Comparison of ENCODE assay signal across 1 cellular context in genomic region chr1:48222501-48223242, GRCh38.
TF ChIP-seq lines count a peak whose summit lies in the region.

SLC5A9 (plus strand) TSS chr1:48222716; CDS start chr1:48222737, 21 bp downstream.

TF ChIP-seq in HepG2, 621 proteins besides CTCF, POLR2A, EP300 and RAD21 (continued from another document and continues in another):
- TF ChIP-seq JUN (CRISPR knock-in tag; IDR thresholded peaks at IDR 0.05) (no peak), YEATS4 (CRISPR knock-in tag; IDR thresholded peaks at IDR 0.05; ENCODE audit: borderline replicate concordance) (peak; percentile 27; the same call in 1 of the 2 replicates), PCBP2 (optimal IDR thresholded peaks at IDR 0.05; ENCODE audit: low read depth, low read length, poor library complexity, severe bottlenecking) (no peak), RBFOX2 (IDR thresholded peaks at IDR 0.05; ENCODE audit: low read depth, low read length) (peak; percentile 57; the same call in 1 of the 2 replicates), ZNF318 (CRISPR knock-in tag; IDR thresholded peaks at IDR 0.05) (peak; percentile 78), TCF7 (IDR thresholded peaks at IDR 0.05; ENCODE audit: low read depth) (no peak), HMGA1 (CRISPR knock-in tag; conservative IDR thresholded peaks at IDR 0.05) (no peak), ZNF713 (CRISPR knock-in tag; IDR thresholded peaks at IDR 0.05) (0 out of 2 replicates have a peak, but pooled peaks have one; percentile 31), ZNF557 (CRISPR knock-in tag; IDR thresholded peaks at IDR 0.05) (no peak), ZNF543 (CRISPR knock-in tag; IDR thresholded peaks at IDR 0.05) (no peak), ZNF850 (CRISPR knock-in tag; conservative IDR thresholded peaks at IDR 0.05) (no peak), NR2F6 (IDR thresholded peaks at IDR 0.05) (0 out of 2 replicates have a peak, but pooled peaks have one; percentile 25), NR2F6 (CRISPR knock-in tag; IDR thresholded peaks at IDR 0.05) (no peak), ZNF546 (CRISPR knock-in tag; conservative IDR thresholded peaks at IDR 0.05) (no peak), SKIL (CRISPR knock-in tag; IDR thresholded peaks at IDR 0.05; ENCODE audit: borderline replicate concordance) (no peak), SOX6 (IDR thresholded peaks at IDR 0.05) (no peak), SOX6 (CRISPR knock-in tag; IDR thresholded peaks at IDR 0.05) (peak; percentile 55), ZNF333 (CRISPR knock-in tag; IDR thresholded peaks at IDR 0.05; ENCODE audit: borderline replicate concordance) (peak; percentile 86; the same call in 1 of the 2 replicates), BRF2 (CRISPR knock-in tag; IDR thresholded peaks at IDR 0.05) (no peak), ZBTB42 (CRISPR knock-in tag; IDR thresholded peaks at IDR 0.05) (no peak), ZNF33A (CRISPR knock-in tag; IDR thresholded peaks at IDR 0.05; ENCODE audit: borderline replicate concordance) (no peak), ZNF839 (CRISPR knock-in tag; IDR thresholded peaks at IDR 0.05; ENCODE audit: borderline replicate concordance) (no peak), ZNF83 (CRISPR knock-in tag; IDR thresholded peaks at IDR 0.05; ENCODE audit: borderline replicate concordance) (no peak), SMAD1 (CRISPR knock-in tag; IDR thresholded peaks at IDR 0.05; ENCODE audit: borderline replicate concordance, low read depth) (no peak), ZNF496 (CRISPR knock-in tag; IDR thresholded peaks at IDR 0.05; ENCODE audit: insufficient replicate concordance) (no peak), ZNF773 (CRISPR knock-in tag; IDR thresholded peaks at IDR 0.05; ENCODE audit: borderline replicate concordance) (no peak), ERF (CRISPR knock-in tag; IDR thresholded peaks at IDR 0.05) (peak; percentile 56), AGO2 (optimal IDR thresholded peaks at IDR 0.05; ENCODE audit: low read depth, low read length) (no peak), KMT2B (CRISPR knock-in tag; IDR thresholded peaks at IDR 0.05) (no peak), KDM1A (CRISPR knock-in tag; IDR thresholded peaks at IDR 0.05) (no peak), LCORL (IDR thresholded peaks at IDR 0.05) (no peak), LCORL (CRISPR knock-in tag; IDR thresholded peaks at IDR 0.05) (0 out of 2 replicates have a peak, but pooled peaks have one; percentile 66), SMC3 (IDR thresholded peaks at IDR 0.05; ENCODE audit: low read length) (no peak), IKZF4 (CRISPR knock-in tag; IDR thresholded peaks at IDR 0.05; ENCODE audit: borderline replicate concordance, low read depth, not compliant biosample characterization) (no peak), SIN3A (IDR thresholded peaks at IDR 0.05; ENCODE audit: borderline replicate concordance, low read depth, low read length) (peak; percentile 67; the same call in 1 of the 2 replicates), ZNF275 (CRISPR knock-in tag; IDR thresholded peaks at IDR 0.05; ENCODE audit: borderline replicate concordance) (no peak), ZNF121 (CRISPR knock-in tag; IDR thresholded peaks at IDR 0.05) (peak; percentile 58; the same call in 1 of the 2 replicates)
- TF ChIP-seq, protein P1, sequence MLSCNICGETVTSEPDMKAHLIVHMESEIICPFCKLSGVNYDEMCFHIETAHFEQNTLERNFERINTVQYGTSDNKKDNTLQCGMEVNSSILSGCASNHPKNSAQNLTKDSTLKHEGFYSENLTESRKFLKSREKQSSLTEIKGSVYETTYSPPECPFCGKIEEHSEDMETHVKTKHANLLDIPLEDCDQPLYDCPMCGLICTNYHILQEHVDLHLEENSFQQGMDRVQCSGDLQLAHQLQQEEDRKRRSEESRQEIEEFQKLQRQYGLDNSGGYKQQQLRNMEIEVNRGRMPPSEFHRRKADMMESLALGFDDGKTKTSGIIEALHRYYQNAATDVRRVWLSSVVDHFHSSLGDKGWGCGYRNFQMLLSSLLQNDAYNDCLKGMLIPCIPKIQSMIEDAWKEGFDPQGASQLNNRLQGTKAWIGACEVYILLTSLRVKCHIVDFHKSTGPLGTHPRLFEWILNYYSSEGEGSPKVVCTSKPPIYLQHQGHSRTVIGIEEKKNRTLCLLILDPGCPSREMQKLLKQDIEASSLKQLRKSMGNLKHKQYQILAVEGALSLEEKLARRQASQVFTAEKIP (CRISPR knock-in tag; IDR thresholded peaks at IDR 0.05; ENCODE audit: borderline replicate concordance): no peak
- TF ChIP-seq, protein P2, sequence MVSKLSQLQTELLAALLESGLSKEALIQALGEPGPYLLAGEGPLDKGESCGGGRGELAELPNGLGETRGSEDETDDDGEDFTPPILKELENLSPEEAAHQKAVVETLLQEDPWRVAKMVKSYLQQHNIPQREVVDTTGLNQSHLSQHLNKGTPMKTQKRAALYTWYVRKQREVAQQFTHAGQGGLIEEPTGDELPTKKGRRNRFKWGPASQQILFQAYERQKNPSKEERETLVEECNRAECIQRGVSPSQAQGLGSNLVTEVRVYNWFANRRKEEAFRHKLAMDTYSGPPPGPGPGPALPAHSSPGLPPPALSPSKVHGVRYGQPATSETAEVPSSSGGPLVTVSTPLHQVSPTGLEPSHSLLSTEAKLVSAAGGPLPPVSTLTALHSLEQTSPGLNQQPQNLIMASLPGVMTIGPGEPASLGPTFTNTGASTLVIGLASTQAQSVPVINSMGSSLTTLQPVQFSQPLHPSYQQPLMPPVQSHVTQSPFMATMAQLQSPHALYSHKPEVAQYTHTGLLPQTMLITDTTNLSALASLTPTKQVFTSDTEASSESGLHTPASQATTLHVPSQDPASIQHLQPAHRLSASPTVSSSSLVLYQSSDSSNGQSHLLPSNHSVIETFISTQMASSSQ (IDR thresholded peaks at IDR 0.05; ENCODE audit: low read depth): peak; percentile 89
- TF ChIP-seq, protein P2 (CRISPR knock-in tag; IDR thresholded peaks at IDR 0.05; ENCODE audit: borderline replicate concordance): peak; percentile 96
- TF ChIP-seq, protein P3, sequence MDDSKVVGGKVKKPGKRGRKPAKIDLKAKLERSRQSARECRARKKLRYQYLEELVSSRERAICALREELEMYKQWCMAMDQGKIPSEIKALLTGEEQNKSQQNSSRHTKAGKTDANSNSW (CRISPR knock-in tag; IDR thresholded peaks at IDR 0.05; ENCODE audit: borderline replicate concordance): no peak
- TF ChIP-seq, protein P4, sequence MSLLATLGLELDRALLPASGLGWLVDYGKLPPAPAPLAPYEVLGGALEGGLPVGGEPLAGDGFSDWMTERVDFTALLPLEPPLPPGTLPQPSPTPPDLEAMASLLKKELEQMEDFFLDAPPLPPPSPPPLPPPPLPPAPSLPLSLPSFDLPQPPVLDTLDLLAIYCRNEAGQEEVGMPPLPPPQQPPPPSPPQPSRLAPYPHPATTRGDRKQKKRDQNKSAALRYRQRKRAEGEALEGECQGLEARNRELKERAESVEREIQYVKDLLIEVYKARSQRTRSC (CRISPR knock-in tag; IDR thresholded peaks at IDR 0.05; ENCODE audit: low read depth): no peak
- TF ChIP-seq, protein P5, sequence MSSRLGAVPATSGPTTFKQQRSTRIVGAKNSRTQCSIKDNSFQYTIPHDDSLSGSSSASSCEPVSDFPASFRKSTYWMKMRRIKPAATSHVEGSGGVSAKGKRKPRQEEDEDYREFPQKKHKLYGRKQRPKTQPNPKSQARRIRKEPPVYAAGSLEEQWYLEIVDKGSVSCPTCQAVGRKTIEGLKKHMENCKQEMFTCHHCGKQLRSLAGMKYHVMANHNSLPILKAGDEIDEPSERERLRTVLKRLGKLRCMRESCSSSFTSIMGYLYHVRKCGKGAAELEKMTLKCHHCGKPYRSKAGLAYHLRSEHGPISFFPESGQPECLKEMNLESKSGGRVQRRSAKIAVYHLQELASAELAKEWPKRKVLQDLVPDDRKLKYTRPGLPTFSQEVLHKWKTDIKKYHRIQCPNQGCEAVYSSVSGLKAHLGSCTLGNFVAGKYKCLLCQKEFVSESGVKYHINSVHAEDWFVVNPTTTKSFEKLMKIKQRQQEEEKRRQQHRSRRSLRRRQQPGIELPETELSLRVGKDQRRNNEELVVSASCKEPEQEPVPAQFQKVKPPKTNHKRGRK (CRISPR knock-in tag; IDR thresholded peaks at IDR 0.05): no peak
